Comparison of ENCODE assay signal across 23 cellular contexts in the genomic region with DNA sequence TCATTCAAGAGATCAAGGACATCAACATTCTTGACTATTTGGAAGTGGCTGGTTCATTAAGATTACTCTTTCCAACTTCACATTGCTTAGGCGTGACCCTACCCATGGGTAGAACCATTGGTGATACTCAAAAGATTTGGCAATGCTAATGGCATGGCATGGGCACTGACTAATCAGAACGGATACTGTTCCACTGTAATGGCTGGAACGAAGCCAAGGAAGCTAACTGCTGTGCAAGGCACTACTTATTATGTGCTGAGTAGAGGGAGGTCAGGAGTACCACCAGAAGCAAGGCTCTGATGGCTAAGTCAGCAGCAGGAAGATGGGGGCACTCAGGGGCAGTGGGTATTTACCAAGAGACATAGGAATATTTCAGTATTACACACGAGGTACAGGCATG. TPM values are rescaled to one million over a fixed set of nuclear protein-coding genes. Genes with fewer than 3 reads are reported as not detected.
A peak's percentile ranks its signal among the peaks of the same experiment; 100 is the strongest.
DNase-seq lines count a peak whose midpoint lies in the region; ATAC-seq, FAIRE-seq and TF ChIP-seq lines count a peak whose summit lies in the region.
"Had no signal": no experiment of that assay in that cellular context is flagged by ENCODE, and none has a peak within 500 bp of the region (broad histone marks: within the 10 kb centered on the region; RNA-seq: fewer than 3 reads in every experiment).

No MANE protein-coding gene starts in this region.

- H2AFZ ChIP-seq in mammary epithelial cell (ENCODE audit: low read depth, low read length), result no peak overlapping the region
- no peak overlapping the region for H2AFZ ChIP-seq in HepG2 (ENCODE audit: low read length)
- H2AFZ ChIP-seq: GM23338 had no signal

- DNase-seq in NCI-H345 (lab: John Stamatoyannopoulos, UW), result peak; percentile 20
- DNase-seq in NCI-H345 treated with DMSO at 0.1 percent for 48 hours (lab: John Stamatoyannopoulos, UW; ENCODE audit: unreplicated experiment), result no peak
- peak; percentile 8 for DNase-seq in LHCN-M2 (ENCODE audit: low read depth)
- DNase-seq in mammary epithelial cell, result peak; percentile 8
- peak; percentile 52 for DNase-seq in pulmonary artery endothelial cell (ENCODE audit: low read depth, low spot score)
- DNase-seq in HepG2 (ENCODE audit: low spot score), result no peak
- DNase-seq in vagina (ENCODE audit: extremely low spot score in 2 of 2), result no peak
- no peak for DNase-seq in ureter (ENCODE audit: low spot score)
- DNase-seq: ACHN; activated CD4-positive, alpha-beta T cell treated with anti-CD3 and anti-CD28 coated beads for 1 hour; activated naive CD4-positive, alpha-beta T cell treated with anti-CD3 and anti-CD28 coated beads, Interleukin-2, amount 50 U/mL, for 16 hours; activated T-cell treated with anti-CD3 and anti-CD28 coated beads, Interleukin-2, amount 50 U/mL, for 72 hours; anterior cingulate cortex; C1 segment of cervical spinal cord; effector CD4-positive, alpha-beta T cell; esophagus squamous epithelium; Karpas-422; NCI-H446 treated with DMSO at 0.1 percent for 48 hours had no signal

- TF ChIP-seq CTCF in mammary epithelial cell (conservative IDR thresholded peaks at IDR 0.05 in 1 of 2, IDR thresholded peaks at IDR 0.05 in 1 of 2; ENCODE audit: extremely low read depth in 1 of 2, insufficient read depth in 1 of 2, low read depth in 1 of 2, low read length in 2 of 2) (no peak), HepG2 (CRISPR knock-in tag; IDR thresholded peaks at IDR 0.05) (no peak), vagina (IDR thresholded peaks at IDR 0.05) (no peak)

- H3K9me3 ChIP-seq in mammary epithelial cell (replicated peaks; ENCODE audit: insufficient read depth, low read length), result no peaks in the 10 kb centered on the region
- H3K9me3 ChIP-seq in HepG2 (ENCODE audit: low read length), result no peaks in the 10 kb centered on the region
- H3K9me3 ChIP-seq in vagina, result no peaks in the 10 kb centered on the region
- H3K9me3 ChIP-seq: esophagus squamous epithelium, thoracic aorta had no signal

- H3K4me1 ChIP-seq in mammary epithelial cell (ENCODE audit: insufficient read depth, low read length), result no peaks in the 10 kb centered on the region
- no peaks in the 10 kb centered on the region for H3K4me1 ChIP-seq in HepG2 (ENCODE audit: insufficient read depth, low read length)
- no peaks in the 10 kb centered on the region for H3K4me1 ChIP-seq in vagina

- FAIRE-seq in HepG2 (lab: Jason Lieb, UNC), result no peak
- FAIRE-seq: GM12892 had no signal

- H4K20me1 ChIP-seq in mammary epithelial cell (ENCODE audit: insufficient read depth, low read length) (no peaks in the 10 kb centered on the region), HepG2 (ENCODE audit: insufficient read depth, low read length) (no peaks in the 10 kb centered on the region)

- TF ChIP-seq EP300 in HepG2 (IDR thresholded peaks at IDR 0.05; ENCODE audit: low read depth in 2 of 2, low read length in 2 of 2) (no peak), HepG2 (CRISPR knock-in tag; IDR thresholded peaks at IDR 0.05; ENCODE audit: borderline replicate concordance) (no peak)

- H3K79me2 ChIP-seq in mammary epithelial cell (ENCODE audit: insufficient read depth, low read length) (no peaks in the 10 kb centered on the region), HepG2 (ENCODE audit: insufficient read depth, low read length) (no peaks in the 10 kb centered on the region)

- no peak overlapping the region for H3K9ac ChIP-seq in mammary epithelial cell (ENCODE audit: insufficient read depth, low read length)
- H3K9ac ChIP-seq in HepG2 (ENCODE audit: insufficient read depth, low read depth, low read length), result no peak overlapping the region

- TF ChIP-seq RAD21 in HepG2 (CRISPR knock-in tag; IDR thresholded peaks at IDR 0.05), result no peak

- POLR2A ChIA-PET in HepG2 (lab: Yijun Ruan, JAX), result no interaction called here

- intact Hi-C loops in mammary epithelial cell (cut with micrococcal nuclease), result no loop called here
- intact Hi-C loops in HepG2 (cut with micrococcal nuclease; ENCODE audit: unreplicated experiment), result no loop called here
- intact Hi-C loops in vagina (cut with DNase I), result no loop called here

- no peak overlapping the region for H3K4me3 ChIP-seq in mammary epithelial cell (replicated peaks in 1 of 3; ENCODE audit: insufficient read depth in 1 of 3, low read depth in 2 of 3, low read length in 3 of 3)
- H3K4me3 ChIP-seq in HepG2 (replicated peaks in 1 of 3; ENCODE audit: insufficient read depth in 1 of 3, low read depth in 2 of 3, low read length in 3 of 3), result no peak overlapping the region
- H3K4me3 ChIP-seq in vagina, result no peak overlapping the region
- H3K4me3 ChIP-seq: esophagus squamous epithelium, GM23338, thoracic aorta had no signal

- no TSS peak for BruUV-seq in mammary epithelial cell (replicated peaks; lab: Mats Ljungman, UMichigan)
- no TSS peak for BruUV-seq in HepG2 (replicated peaks; lab: Mats Ljungman, UMichigan)

- CTCF ChIA-PET in mammary epithelial cell (lab: Charles Lee; ENCODE audit: low non-redundant PET) (no interaction called here), HepG2 (lab: Yijun Ruan, JAX; ENCODE audit: low intra/inter-chr PET ratio, low total read pairs) (no interaction called here)

- 46% methylated on average over 4 of the region's 4 CpGs for WGBS in mammary epithelial cell (ENCODE audit: low coverage, missing lambda C conversion rate)
- WGBS in HepG2 (ENCODE audit: low lambda C conversion rate), result 5% methylated on average over 4 of the region's 4 CpGs

- no peak overlapping the region for H3K27ac ChIP-seq in mammary epithelial cell (ENCODE audit: insufficient read depth, low read depth, low read length)
- no peak overlapping the region for H3K27ac ChIP-seq in HepG2 (ENCODE audit: extremely low read length, insufficient read depth, low read length)
- H3K27ac ChIP-seq in vagina, result no peak overlapping the region
- H3K27ac ChIP-seq: esophagus squamous epithelium, thoracic aorta had no signal

- in situ Hi-C loops in mammary epithelial cell (cut with MboI; ENCODE audit: low sequenced_read_pairs in 2 of 2), result no loop called here
- in situ Hi-C loops in HepG2 (cut with HindIII; ENCODE audit: extremely low pct_ligation_motif_present, low pct_unique_long_range_greater_than_20kb), result no loop called here

- H3K4me2 ChIP-seq in mammary epithelial cell (ENCODE audit: insufficient read depth, low read depth, low read length) (no peak overlapping the region), HepG2 (ENCODE audit: low read depth, low read length) (no peak overlapping the region)
- H3K4me2 ChIP-seq: GM23338 had no signal

- dilution Hi-C loops in mammary epithelial cell (cut with HindIII; ENCODE audit: low sequenced_read_pairs), result no loop called here

- ATAC-seq in HepG2, result no peak
- ATAC-seq: activated T-cell treated with anti-CD3 and anti-CD28 coated beads, Interleukin-2, amount 50 U/mL, for 72 hours; GM23338; stimulated activated effector memory CD8-positive, alpha-beta T cell treated with anti-CD3 and anti-CD28 coated beads, Interleukin-12 subunit alpha, Interleukin-12 subunit beta, amount 100 ng/mL, for 72 hours had no signal

- H3K36me3 ChIP-seq in mammary epithelial cell (ENCODE audit: insufficient read depth, low read length), result no peaks in the 10 kb centered on the region
- no peaks in the 10 kb centered on the region for H3K36me3 ChIP-seq in HepG2 (replicated peaks in 1 of 2; ENCODE audit: control insufficient read depth in 1 of 2, insufficient read depth in 2 of 2, low read length in 2 of 2)
- no peaks in the 10 kb centered on the region for H3K36me3 ChIP-seq in vagina
- H3K36me3 ChIP-seq: esophagus squamous epithelium, thoracic aorta had no signal

- H3K27me3 ChIP-seq in mammary epithelial cell (ENCODE audit: insufficient read depth, low read length) (peaks cover 2% of the 10 kb centered on the region), HepG2 (ENCODE audit: control insufficient read depth in 1 of 2, insufficient read depth in 2 of 2, low read length in 2 of 2) (0 out of 5 replicates have a peak, but pooled peaks cover 0 to 1% of the 10 kb centered on the region in 2 experiments), vagina (no peaks in the 10 kb centered on the region)
- H3K27me3 ChIP-seq: esophagus squamous epithelium had no signal

- TF ChIP-seq POLR2A in HepG2 (IDR thresholded peaks at IDR 0.05; ENCODE audit: insufficient read depth in 1 of 2, low read depth in 2 of 2, low read length in 2 of 2) (no peak), vagina (IDR thresholded peaks at IDR 0.05) (no peak)

TF ChIP-seq in HepG2, 621 proteins besides CTCF, POLR2A, EP300 and RAD21 (continues in another document):
- TF ChIP-seq ZNF614 (CRISPR knock-in tag; IDR thresholded peaks at IDR 0.05; ENCODE audit: borderline replicate concordance), result no peak

RNA-seq across cellular contexts. Expression of a gene that starts 31.9 kb away (rescaled TPM):
- not detected in 2 replicates for total RNA-seq in LHCN-M2 (2014; rRNA removed)
- 0.07 TPM for polyA plus RNA-seq in LHCN-M2 (2012)
- total RNA-seq in mammary epithelial cell, result under 1 TPM in 1 of 2 donors, not detected in 1; 0.17 TPM
- not detected for polyA plus RNA-seq in mammary epithelial cell
- not detected for polyA minus RNA-seq in mammary epithelial cell
- total RNA-seq in pulmonary artery endothelial cell, result 3.2 and 12.6 TPM in 2 replicates
- not detected in 2 replicates for total RNA-seq in HepG2 (2016; rRNA removed; fragmentation: Illumina TruSeq; extraction: Trizol)
- not detected in 2 replicates for total RNA-seq in HepG2 (2016; cell fraction: cytosol; rRNA removed; fragmentation: Illumina TruSeq; extraction: Trizol; ENCODE audit: low read depth)
- total RNA-seq in HepG2 (2016; cell fraction: insoluble cytoplasmic fraction; rRNA removed; fragmentation: Illumina TruSeq; extraction: Trizol), result not detected in 2 replicates
- not detected in 2 replicates for total RNA-seq in HepG2 (2016; cell fraction: membrane; rRNA removed; fragmentation: Illumina TruSeq; extraction: Trizol)
- total RNA-seq in HepG2 (2016; cell fraction: nucleus; rRNA removed; fragmentation: Illumina TruSeq; extraction: Trizol), result not detected in 2 replicates
- not detected in 2 replicates for polyA plus RNA-seq in HepG2 (2011; rRNA removed)
- 0.04 and 0.09 TPM in 2 replicates for polyA plus RNA-seq in HepG2 (2011; cell fraction: cytosol; rRNA removed)
- polyA plus RNA-seq in HepG2 (2011; cell fraction: nucleus; rRNA removed), result 0.06 and 0.09 TPM in 2 replicates
- not detected in 2 replicates for polyA plus RNA-seq in HepG2 (2012)
- not detected in 2 replicates for polyA plus RNA-seq in HepG2 (2016; cell fraction: cytosol; fragmentation: Illumina TruSeq; extraction: Trizol; ENCODE audit: low read depth)
- 0.09 TPM in 1 of 2 replicates, not detected in the other for polyA plus RNA-seq in HepG2 (2016; cell fraction: insoluble cytoplasmic fraction; fragmentation: Illumina TruSeq; extraction: Trizol; ENCODE audit: low read depth)
- polyA plus RNA-seq in HepG2 (2016; cell fraction: membrane; fragmentation: Illumina TruSeq; extraction: Trizol; ENCODE audit: low read depth), result not detected in 2 replicates
- polyA plus RNA-seq in HepG2 (2016; cell fraction: nucleus; fragmentation: Illumina TruSeq; extraction: Trizol; ENCODE audit: insufficient read depth, low read depth), result not detected in 2 replicates
- polyA minus RNA-seq in HepG2 (2011; rRNA and poly(A)+ RNA removed; ENCODE audit: low replicate concordance), result not detected in 2 replicates
- not detected in 2 replicates for polyA minus RNA-seq in HepG2 (2011; cell fraction: cytosol; rRNA and poly(A)+ RNA removed)
- polyA minus RNA-seq in HepG2 (2011; cell fraction: nucleus; rRNA and poly(A)+ RNA removed), result not detected in 2 replicates
- total RNA-seq in vagina, result 11.0 TPM
- 12.4 TPM for total RNA-seq in ureter
- total RNA-seq: activated CD8-positive, alpha-beta memory T cell treated with anti-CD3 and anti-CD28 coated beads for 36 hours had no signal

Comparison
In these comparisons a context has a peak if more than half of its experiments do, and no peak if none do; other contexts are left out.
1. DNase-seq: peak in NCI-H345 (single experiment), LHCN-M2 (single experiment), mammary epithelial cell (single experiment) and pulmonary artery endothelial cell (single experiment); none in NCI-H345 treated with DMSO at 0.1 percent for 48 hours (single experiment), HepG2 (single experiment), vagina (0 of 2) and ureter (single experiment).